1 cellular context compared by ENCODE assay signal in genomic region chr2:191321861-191322662, GRCh38.
A peak's percentile ranks its signal among the peaks of the same experiment; 100 is the strongest.
TF ChIP-seq lines count a peak whose summit lies in the region.

No MANE protein-coding gene starts in this region.

TF ChIP-seq in HEK293, 187 proteins besides CTCF, POLR2A, EP300 and RAD21 (continued from another document and continues in another):
- TF ChIP-seq ZNF18 (tag by site-specific recombination; IDR thresholded peaks at IDR 0.05) (peak; percentile 76; the same call in 1 of the 2 replicates), ZNF629 (tag by site-specific recombination; IDR thresholded peaks at IDR 0.05) (peak; percentile 98), ZBTB11 (tag by site-specific recombination; conservative IDR thresholded peaks at IDR 0.05; ENCODE audit: low read depth) (no peak), ZNF223 (tag by site-specific recombination; IDR thresholded peaks at IDR 0.05) (no peak), TSHZ1 (tag by site-specific recombination; IDR thresholded peaks at IDR 0.05; ENCODE audit: borderline replicate concordance) (peak; percentile 98), ZFP3 (tag by site-specific recombination; IDR thresholded peaks at IDR 0.05; ENCODE audit: low read depth) (no peak; the same call in 1 of the 2 replicates), ZNF623 (tag by site-specific recombination; IDR thresholded peaks at IDR 0.05) (0 out of 2 replicates have a peak, but pooled peaks have one; percentile 17), KLF10 (tag by site-specific recombination; IDR thresholded peaks at IDR 0.05) (peak; percentile 87), ZNF350 (tag by site-specific recombination; IDR thresholded peaks at IDR 0.05) (no peak), ZNF664 (tag by site-specific recombination; IDR thresholded peaks at IDR 0.05) (no peak), ZNF518A (tag by site-specific recombination; conservative IDR thresholded peaks at IDR 0.05; ENCODE audit: low read depth) (peak; percentile 61), ZNF701 (tag by site-specific recombination; IDR thresholded peaks at IDR 0.05) (no peak), ZEB2 (tag by site-specific recombination; IDR thresholded peaks at IDR 0.05) (peak; percentile 98), ZNF292 (tag by site-specific recombination; IDR thresholded peaks at IDR 0.05; ENCODE audit: borderline replicate concordance, low read depth) (no peak), BCL11B (tag by site-specific recombination; IDR thresholded peaks at IDR 0.05; ENCODE audit: low read depth) (peak; percentile 91), IKZF3 (tag by site-specific recombination; IDR thresholded peaks at IDR 0.05) (peak; percentile 89), KLF8 (tag by site-specific recombination; IDR thresholded peaks at IDR 0.05) (peak; percentile 92), ZNF548 (tag by site-specific recombination; IDR thresholded peaks at IDR 0.05) (no peak), ZNF747 (tag by site-specific recombination; IDR thresholded peaks at IDR 0.05) (no peak), OVOL3 (tag by site-specific recombination; IDR thresholded peaks at IDR 0.05) (peak; percentile 95), ZNF513 (tag by site-specific recombination; IDR thresholded peaks at IDR 0.05) (peak; percentile 68), ZBTB8A (tag by site-specific recombination; IDR thresholded peaks at IDR 0.05) (peak; percentile 66), ZSCAN4 (tag by site-specific recombination; IDR thresholded peaks at IDR 0.05) (peak; percentile 62; the same call in 1 of the 2 replicates), SP2 (tag by site-specific recombination; IDR thresholded peaks at IDR 0.05) (no peak), PRDM4 (tag by site-specific recombination; IDR thresholded peaks at IDR 0.05) (peak; percentile 95), ZNF560 (tag by site-specific recombination; IDR thresholded peaks at IDR 0.05; ENCODE audit: borderline replicate concordance) (no peak), ZNF645 (tag by site-specific recombination; IDR thresholded peaks at IDR 0.05) (no peak), ZSCAN23 (tag by site-specific recombination; IDR thresholded peaks at IDR 0.05) (peak; percentile 97), ZNF48 (tag by site-specific recombination; IDR thresholded peaks at IDR 0.05) (no peak), ZNF157 (tag by site-specific recombination; IDR thresholded peaks at IDR 0.05) (no peak), ZNF394 (tag by site-specific recombination; IDR thresholded peaks at IDR 0.05; ENCODE audit: borderline replicate concordance) (peak; percentile 88; the same call in 1 of the 2 replicates), ZNF280D (tag by site-specific recombination; IDR thresholded peaks at IDR 0.05) (no peak)
